In genomic region chr15:40958723-40959122, GRCh38 we compare ENCODE assay signal across 23 cellular contexts. TPM values are rescaled to one million over a fixed set of nuclear protein-coding genes. Genes with fewer than 3 reads are reported as not detected.
DNase-seq lines count a peak whose midpoint lies in the region; ATAC-seq, FAIRE-seq and TF ChIP-seq lines count a peak whose summit lies in the region.
"Had no signal": no experiment of that assay in that cellular context is flagged by ENCODE, and none has a peak within 500 bp of the region (broad histone marks: within the 10 kb centered on the region; RNA-seq: fewer than 3 reads in every experiment).

No MANE protein-coding gene starts in this region.

- H3K27me3 ChIP-seq in H1 (replicated peaks in 1 of 4; ENCODE audit: control insufficient read depth in 3 of 4, extremely low read depth in 1 of 4, insufficient read depth in 3 of 4, low read length in 3 of 4) (no peaks in the 10 kb centered on the region), sigmoid colon (no peaks in the 10 kb centered on the region)
- H3K27me3 ChIP-seq: heart right ventricle, SJSA1 had no signal

- H3K4me1 ChIP-seq in H1 (replicated peaks in 1 of 4; ENCODE audit: control insufficient read depth in 3 of 4, insufficient read depth in 4 of 4, low read length in 3 of 4) (peaks cover 0 to 9% (median 4%) of the 10 kb centered on the region in 4 experiments; a peak in 5 of 7 replicates), sigmoid colon (peaks cover 0 to 40% (median 27%) of the 10 kb centered on the region in 4 donors)

- intact Hi-C loops in sigmoid colon (cut with DNase I) = loop anchor here (5.0 kb wide), 2 partner anchors 51 to 274 kb away; partner anchors contain the start of genes CHP1 and EXD1

- H3K14ac ChIP-seq in H1 (ENCODE audit: insufficient read length) = no peak overlapping the region

- H4K5ac ChIP-seq in H1 (ENCODE audit: insufficient read length, low read depth, low read length) = no peak overlapping the region

- no peak overlapping the region for H4K8ac ChIP-seq in H1 (ENCODE audit: extremely low read depth, insufficient read depth, low read length)

- WGBS in H1 (ENCODE audit: extremely low coverage in 1 of 2, insufficient coverage in 1 of 2, insufficient read length in 1 of 2, insufficient replicate concordance in 2 of 2, low coverage in 1 of 2, low lambda C conversion rate in 2 of 2, missing lambda C conversion rate in 1 of 2), 2 experiments = 94% methylated on average over 8 of the region's 8 CpGs; no CpG with 5 or more reads in 1 of the 2 experiments
- 95 to 96% methylated on average over 8 of the region's 8 CpGs for WGBS in sigmoid colon, 2 donors

- H3K27ac ChIP-seq in RWPE1 (peak overlapping the region; percentile 46), H1 (ENCODE audit: low read depth, low read length) (no peak overlapping the region), sigmoid colon (peak overlapping the region in 3 of 4 donors; percentile 77 to 91 (median 86))
- H3K27ac ChIP-seq: PC-9, SJSA1 had no signal

- H3K36me3 ChIP-seq in H1 (ENCODE audit: control insufficient read depth in 2 of 4, insufficient read depth in 4 of 4, low read length in 3 of 4) (peaks cover 8 to 33% (median 12%) of the 10 kb centered on the region in 4 experiments), sigmoid colon (no peaks in the 10 kb centered on the region)
- H3K36me3 ChIP-seq: heart right ventricle, SJSA1 had no signal

- no peak for TF ChIP-seq POLR2A in H1 (IDR thresholded peaks at IDR 0.05; ENCODE audit: control extremely low read depth in 1 of 2, low read depth in 2 of 2, low read length in 2 of 2)
- no peak for TF ChIP-seq POLR2A in sigmoid colon (IDR thresholded peaks at IDR 0.05)

- no peak for FAIRE-seq in H1 (lab: Jason Lieb, UNC)
- FAIRE-seq: GM19239 had no signal

- H2AFZ ChIP-seq in H1 (ENCODE audit: low read length) = no peak overlapping the region
- H2AFZ ChIP-seq: PC-9 had no signal

- DNase-seq in GM20000 (ENCODE audit: low spot score) (peak; percentile 20), RWPE1 (ENCODE audit: low spot score) (no peak), H1 (ENCODE audit: low read depth in 1 of 2, low spot score in 2 of 2) (no peak), sigmoid colon (no peak), mesenteric fat pad (ENCODE audit: low spot score) (no peak), amygdala (lab: John Stamatoyannopoulos, UW) (no peak)
- DNase-seq: activated CD4-positive, alpha-beta memory T cell treated with anti-CD3 and anti-CD28 coated beads for 36 hours; activated T-cell treated with anti-CD3 and anti-CD28 coated beads, Interleukin-2, amount 50 U/mL, for 1 hour; DMS153; GDM1; GOT3; heart right ventricle; NCI-H1694 treated with DMSO at 0.1 percent for 48 hours; NCI-H2227 treated with DMSO at 0.1 percent for 48 hours; NCI-H774; PC-9; stimulated activated CD8-positive, alpha-beta memory T cell treated with anti-CD3 and anti-CD28 coated beads, Interleukin-4, amount 100 ng/mL, for 48 hours; T-helper 17 cell had no signal

- H3K23ac ChIP-seq in H1 (ENCODE audit: insufficient read length) = no peak overlapping the region

- no peak for TF ChIP-seq CTCF in GM20000 (IDR thresholded peaks at IDR 0.05; ENCODE audit: extremely low read depth, missing control alignments)
- TF ChIP-seq CTCF in RWPE1 (conservative IDR thresholded peaks at IDR 0.05; ENCODE audit: low read depth) = no peak
- no peak for TF ChIP-seq CTCF in H1 (IDR thresholded peaks at IDR 0.05; ENCODE audit: control extremely low read depth in 1 of 3, insufficient read depth in 1 of 3, low read depth in 1 of 3, low read length in 3 of 3)
- no peak for TF ChIP-seq CTCF in sigmoid colon (IDR thresholded peaks at IDR 0.05)

- peaks cover 0 to 12% of the 10 kb centered on the region in 2 experiments for H4K20me1 ChIP-seq in H1 (replicated peaks in 1 of 2; ENCODE audit: control insufficient read depth in 1 of 2, insufficient read depth in 2 of 2, low read length in 2 of 2)

- H2BK120ac ChIP-seq in H1 (replicated peaks; ENCODE audit: low read depth, low read length) = no peak overlapping the region

- ATAC-seq in GM21619 (IDR thresholded peaks at IDR 0.05; ENCODE audit: unreplicated experiment) = no peak
- ATAC-seq: activated naive CD4-positive, alpha-beta T cell treated with anti-CD3 and anti-CD28 coated beads, Interleukin-2, amount 50 U/mL, for 72 hours; T-helper 17 cell had no signal

- no peak overlapping the region for H2BK12ac ChIP-seq in H1 (ENCODE audit: low read depth, low read length)

- no peak overlapping the region for H3K9ac ChIP-seq in H1 (replicated peaks in 1 of 4; ENCODE audit: extremely low read depth in 1 of 4, low read depth in 3 of 4, low read length in 3 of 4)

- H2BK15ac ChIP-seq in H1 (ENCODE audit: low read length) = no peak overlapping the region

- TF ChIP-seq EP300 in H1 (IDR thresholded peaks at IDR 0.05; ENCODE audit: borderline replicate concordance in 1 of 2, low read depth in 2 of 2, low read length in 2 of 2) = no peak
- TF ChIP-seq EP300 in sigmoid colon (IDR thresholded peaks at IDR 0.05) = no peak

- POLR2A ChIA-PET in RWPE1 (lab: Yijun Ruan, JAX; ENCODE audit: low non-redundant PET) (no interaction called here), H1 (lab: Charles Lee; ENCODE audit: partially characterized antibody) (interaction anchor here (0.8 to 28.7 kb wide), 10 partner anchors 10 to 156 kb away, joined by 3 to 1505 read pairs (median 12); partner anchors contain the start of genes CHAC1 and DLL4)

- H3K9me3 ChIP-seq in H1 (ENCODE audit: insufficient read depth in 2 of 2, low read depth in 1 of 2, low read length in 1 of 2) = no peaks in the 10 kb centered on the region
- H3K9me3 ChIP-seq in sigmoid colon = no peaks in the 10 kb centered on the region
- H3K9me3 ChIP-seq: heart right ventricle, SJSA1 had no signal

- H3K4me3 ChIP-seq in H1 (ENCODE audit: extremely low read depth in 1 of 4, insufficient read depth in 2 of 4, low read depth in 3 of 4, low read length in 4 of 4) (no peak overlapping the region), sigmoid colon (no peak overlapping the region)
- H3K4me3 ChIP-seq: heart right ventricle, PC-9, SJSA1 had no signal

- H3K79me1 ChIP-seq in H1 (ENCODE audit: low read depth, low read length) = no peaks in the 10 kb centered on the region; the same call in 1 of the 2 replicates

- no peak overlapping the region for H3K4me2 ChIP-seq in H1 (ENCODE audit: insufficient read depth in 1 of 2, low read depth in 2 of 2, low read length in 2 of 2)
- H3K4me2 ChIP-seq: PC-9 had no signal

- peak overlapping the region; percentile 44; the same call in 1 of the 2 replicates for H2BK5ac ChIP-seq in H1 (ENCODE audit: low read depth, low read length)

- H3K18ac ChIP-seq in H1 (ENCODE audit: extremely low read depth, low read length) = no peak overlapping the region

- H3K4ac ChIP-seq in H1 (replicated peaks; ENCODE audit: insufficient read length, low read depth, low read length) = no peak overlapping the region

- no peak overlapping the region for H2AK5ac ChIP-seq in H1 (ENCODE audit: low read depth, low read length)

- H4K91ac ChIP-seq in H1 (replicated peaks; ENCODE audit: insufficient read length, low read length) = no peak overlapping the region

- no peak for TF ChIP-seq RAD21 in H1 (IDR thresholded peaks at IDR 0.05 in 1 of 2, conservative IDR thresholded peaks at IDR 0.05 in 1 of 2; ENCODE audit: low read depth in 2 of 2, low read length in 2 of 2)

- H3K79me2 ChIP-seq in H1 (ENCODE audit: control insufficient read depth in 1 of 2, insufficient read depth in 2 of 2, low read length in 2 of 2) = peaks cover 0 to 26% of the 10 kb centered on the region in 2 experiments; a peak in 2 of 4 replicates

- H2BK20ac ChIP-seq in H1 (ENCODE audit: low read length) = 0 out of 2 replicates have a peak overlapping the region, but pooled peaks have one; percentile 18

- H3K56ac ChIP-seq in H1 (replicated peaks; ENCODE audit: insufficient read length, low read depth, low read length) = no peak overlapping the region

- CTCF ChIA-PET in RWPE1 (lab: Yijun Ruan, JAX) = interaction anchor here (0.6 to 1.1 kb wide), 2 partner anchors 17 to 27 kb away, joined by 3 read pairs; no protein-coding TSS in a partner anchor
- CTCF ChIA-PET in H1 (lab: Charles Lee; ENCODE audit: partially characterized antibody) = interaction anchor here (0.7 to 2.9 kb wide), 6 partner anchors 17 to 630 kb away, joined by 3 to 17 read pairs (median 3); no protein-coding TSS in a partner anchor

- no peaks in the 10 kb centered on the region for H3K23me2 ChIP-seq in H1 (ENCODE audit: low read depth, low read length)

TF ChIP-seq in H1, 55 proteins besides CTCF, POLR2A, EP300 and RAD21 (continues in another document):
- no peak for TF ChIP-seq ZNF274 (IDR thresholded peaks at IDR 0.05; ENCODE audit: borderline replicate concordance, extremely low read depth, low read length)
- TF ChIP-seq MAX (IDR thresholded peaks at IDR 0.05) = no peak
- no peak for TF ChIP-seq CHD1 (IDR thresholded peaks at IDR 0.05; ENCODE audit: low read depth, low read length)

RNA-seq across cellular contexts. Expression of gene CHAC1, which starts 5.5 kb away (rescaled TPM):
- 28.7 and 34.3 TPM in 2 replicates for total RNA-seq in H1 (2021; fragmentation: NEBNext Ultra II Directional; extraction: Animal tissue kit (Norgen Biotek cat#: 25700))
- polyA plus RNA-seq in H1 (2011; rRNA removed) (159 and 215 TPM in 2 replicates), sigmoid colon (10 to 100 TPM in 1 of 3 donors, 1 to 10 TPM in 2; 3.0 to 31.4 (median 8.3) TPM)
- polyA plus RNA-seq in H1 (2011; cell fraction: cytosol; rRNA removed) = 112 TPM
- polyA plus RNA-seq in H1 (2011; cell fraction: nucleus; rRNA removed) = 104 TPM
- polyA plus RNA-seq in H1 (2012, experiment 1 of 2) = 33.4 to 49.1 TPM (median 43.9 TPM) in 4 replicates
- polyA plus RNA-seq in H1 (2012, experiment 2 of 2) = 56.2 TPM
- 17.9 TPM for polyA plus RNA-seq in H1 (2013, experiment 1 of 2)
- 16.9 TPM for polyA plus RNA-seq in H1 (2013, experiment 2 of 2)
- 55.7 and 84.0 TPM in 2 replicates for polyA minus RNA-seq in H1 (2011; rRNA and poly(A)+ RNA removed)
- 89.2 TPM for polyA minus RNA-seq in H1 (2011; cell fraction: cytosol; rRNA and poly(A)+ RNA removed)
- 65.8 TPM for polyA minus RNA-seq in H1 (2011; cell fraction: nucleus; rRNA and poly(A)+ RNA removed)
- total RNA-seq in sigmoid colon (1 to 10 TPM in 3 of 4 donors, under 1 TPM in 1; 0.66 to 3.1 (median 2.4) TPM), mesenteric fat pad (2.4 TPM)

RNA-seq across cellular contexts. Expression of gene DLL4, which starts 29.6 kb away (rescaled TPM):
- total RNA-seq in H1 (2021; fragmentation: NEBNext Ultra II Directional; extraction: Animal tissue kit (Norgen Biotek cat#: 25700)) = 0.48 and 0.60 TPM in 2 replicates
- polyA plus RNA-seq in H1 (2011; rRNA removed) = 0.22 and 0.23 TPM in 2 replicates
- polyA plus RNA-seq in H1 (2011; cell fraction: cytosol; rRNA removed) = 0.21 TPM
- polyA plus RNA-seq in H1 (2011; cell fraction: nucleus; rRNA removed) = 1.0 TPM
- 0.12 to 0.18 TPM (median 0.17 TPM) in 3 of 4 replicates, not detected in the other for polyA plus RNA-seq in H1 (2012, experiment 1 of 2)
- polyA plus RNA-seq in H1 (2012, experiment 2 of 2) = 0.16 TPM
- polyA plus RNA-seq in H1 (2013, experiment 1 of 2) = 0.20 TPM
- polyA plus RNA-seq in H1 (2013, experiment 2 of 2) = 0.20 TPM
- polyA minus RNA-seq in H1 (2011; rRNA and poly(A)+ RNA removed) = 0.27 and 0.85 TPM in 2 replicates
- not detected for polyA minus RNA-seq in H1 (2011; cell fraction: cytosol; rRNA and poly(A)+ RNA removed)
- polyA minus RNA-seq in H1 (2011; cell fraction: nucleus; rRNA and poly(A)+ RNA removed) = 2.5 TPM
- total RNA-seq in sigmoid colon = 1 to 10 TPM; 3.5 to 5.4 (median 4.6) TPM
- polyA plus RNA-seq in sigmoid colon = 10 to 100 TPM in 1 of 3 donors, 1 to 10 TPM in 2; 1.6 to 12.2 (median 3.6) TPM
- 15.2 TPM for total RNA-seq in mesenteric fat pad
- total RNA-seq: activated CD4-positive, alpha-beta memory T cell treated with anti-CD3 and anti-CD28 coated beads for 36 hours; mononuclear cell; SJSA1; T-helper 17 cell had no signal
